In genomic region chr12:63668800-63669365, GRCh38 we compare ENCODE assay signal across 8 cellular contexts. TPM values are rescaled to one million over a fixed set of nuclear protein-coding genes. Genes with fewer than 3 reads are reported as not detected.
DNase-seq lines count a peak whose midpoint lies in the region; ATAC-seq and TF ChIP-seq lines count a peak whose summit lies in the region.
"Not testable (repeated sequence)": the region's sequence is repeated elsewhere in the genome, so short reads cannot be mapped to it uniquely, and the experiment has no call there.

No MANE protein-coding gene starts in this region.

- CTCF ChIA-PET in CD8-positive, alpha-beta T cell (lab: Charles Lee): interaction anchor here (1.3 kb wide), 2 partner anchors 133 to 586 kb away, joined by 3 to 5 read pairs; no protein-coding TSS in a partner anchor

- not testable (repeated sequence) for H3K9me3 ChIP-seq in CD8-positive, alpha-beta T cell (ENCODE audit: low read length); mucosa of rectum (ENCODE audit: control insufficient read depth in 2 of 2, low read length in 2 of 2)

- H3K4me1 ChIP-seq in CD8-positive, alpha-beta T cell (ENCODE audit: insufficient read depth, low read length); mucosa of rectum (ENCODE audit: control insufficient read depth in 2 of 2, insufficient read depth in 2 of 2, low read length in 2 of 2): not testable (repeated sequence)

- peak overlapping the region; percentile 72 for H3K27ac Mint-ChIP-seq in CD8-positive, alpha-beta T cell
- peak overlapping the region; percentile 62 for H3K27ac Mint-ChIP-seq in stimulated activated naive B cell treated with anti-CD40 and anti-IgM and Interleukin-4, amounts not matched to agents 10 μg/mL and 1 μg/mL and 100 μg/mL, for 72 hours

- TF ChIP-seq CTCF in CD8-positive, alpha-beta T cell (IDR thresholded peaks at IDR 0.05): not testable (repeated sequence)

- intact Hi-C loops in CD8-positive, alpha-beta T cell (cut with DNase I, micrococcal nuclease): loop anchor here in 1 of 2 experiments (1.0 kb wide), 3 partner anchors 110 to 587 kb away; partner anchors contain the start of genes KICS2 and RXYLT1

- not testable (repeated sequence) for H3K9ac ChIP-seq in mucosa of rectum (ENCODE audit: low read depth in 1 of 2, low read length in 2 of 2)

- DNase-seq in CD8-positive, alpha-beta T cell: peak in 1 of 7 experiments; percentile 50
- DNase-seq in astrocyte of the hippocampus (ENCODE audit: low read depth, low spot score): peak; percentile 61
- peak; percentile 38 for DNase-seq in glomerular visceral epithelial cell (ENCODE audit: extremely low spot score)
- DNase-seq in stimulated activated naive B cell treated with anti-CD40 and anti-IgM and Interleukin-4, amounts not matched to agents 10 μg/mL and 1 μg/mL and 100 μg/mL, for 72 hours: not testable (repeated sequence)

- peak overlapping the region; percentile 68 for H3K4me3 ChIP-seq in CD8-positive, alpha-beta T cell (ENCODE audit: low read depth, low read length)
- H3K4me3 ChIP-seq in mucosa of rectum (ENCODE audit: low read length in 2 of 2): peak overlapping the region; percentile 65

- H3K36me3 Mint-ChIP-seq in CD8-positive, alpha-beta T cell; stimulated activated naive B cell treated with anti-CD40 and anti-IgM and Interleukin-4, amounts not matched to agents 10 μg/mL and 1 μg/mL and 100 μg/mL, for 72 hours: not testable (repeated sequence)

- peaks cover 36% of the 10 kb centered on the region for H3K4me1 Mint-ChIP-seq in CD8-positive, alpha-beta T cell (ENCODE audit: low read depth)
- H3K4me1 Mint-ChIP-seq in stimulated activated naive B cell treated with anti-CD40 and anti-IgM and Interleukin-4, amounts not matched to agents 10 μg/mL and 1 μg/mL and 100 μg/mL, for 72 hours: peaks cover 13 to 30% of the 10 kb centered on the region in 2 donors

- H3K27me3 Mint-ChIP-seq in CD8-positive, alpha-beta T cell (ENCODE audit: low read depth): not testable (repeated sequence)
- peaks cover 21 to 30% of the 10 kb centered on the region in 2 donors for H3K27me3 Mint-ChIP-seq in stimulated activated naive B cell treated with anti-CD40 and anti-IgM and Interleukin-4, amounts not matched to agents 10 μg/mL and 1 μg/mL and 100 μg/mL, for 72 hours

- POLR2A ChIA-PET in CD8-positive, alpha-beta T cell (lab: Charles Lee): interaction anchor here (1.1 kb wide), 2 partner anchors 109 to 553 kb away, joined by 3 read pairs; partner anchors contain the start of gene KICS2

- peak overlapping the region; percentile 95 for H3K4me3 Mint-ChIP-seq in CD8-positive, alpha-beta T cell
- peak overlapping the region; percentile 92 to 93 for H3K4me3 Mint-ChIP-seq in stimulated activated naive B cell treated with anti-CD40 and anti-IgM and Interleukin-4, amounts not matched to agents 10 μg/mL and 1 μg/mL and 100 μg/mL, for 72 hours

- not testable (repeated sequence) for H3K9me3 Mint-ChIP-seq in CD8-positive, alpha-beta T cell; stimulated activated naive B cell treated with anti-CD40 and anti-IgM and Interleukin-4, amounts not matched to agents 10 μg/mL and 1 μg/mL and 100 μg/mL, for 72 hours

- H3K27ac ChIP-seq in CD8-positive, alpha-beta T cell (ENCODE audit: low read depth, low read length): peak overlapping the region; percentile 51
- peak overlapping the region in 1 of 2 donors; percentile 9 for H3K27ac ChIP-seq in mucosa of rectum (ENCODE audit: low read depth in 2 of 2, low read length in 2 of 2)

- ATAC-seq in CD8-positive, alpha-beta T cell: peak; percentile 65
- ATAC-seq in GM19468 (IDR thresholded peaks at IDR 0.05; ENCODE audit: extremely low read depth, unreplicated experiment) (peak; percentile 15), HG03565 (IDR thresholded peaks at IDR 0.05; ENCODE audit: unreplicated experiment) (peak; percentile 17), SK-N-SH treated with all-trans-retinoic acid at 6 μM for 48 hours (peak; percentile 68)
- peak; percentile 68 to 72 for ATAC-seq in stimulated activated naive B cell treated with anti-CD40 and anti-IgM and Interleukin-4, amounts not matched to agents 10 μg/mL and 1 μg/mL and 100 μg/mL, for 72 hours (replicated peaks)

- not testable (repeated sequence) for H3K27me3 ChIP-seq in CD8-positive, alpha-beta T cell (ENCODE audit: insufficient read depth, low read length); mucosa of rectum (ENCODE audit: control insufficient read depth in 2 of 2, insufficient read depth in 2 of 2, low read length in 2 of 2)

- not testable (repeated sequence) for H3K36me3 ChIP-seq in CD8-positive, alpha-beta T cell (ENCODE audit: insufficient read depth, low read length); mucosa of rectum (ENCODE audit: control insufficient read depth in 2 of 2, insufficient read depth in 2 of 2, low read length in 2 of 2)

RNA-seq across cellular contexts. Expression of gene DPY19L2, which starts 0.6 kb away (rescaled TPM):
- total RNA-seq in CD8-positive, alpha-beta T cell: 1 to 10 TPM; 3.4 to 3.6 TPM

Comparison
In these comparisons a context has a peak if more than half of its experiments do, and no peak if none do; other contexts are left out.
1. ATAC-seq: peak in every context shown above with its lines; median percentile 70 in stimulated activated naive B cell treated with anti-CD40 and anti-IgM and Interleukin-4, amounts not matched to agents 10 μg/mL and 1 μg/mL and 100 μg/mL, for 72 hours; 68 in SK-N-SH treated with all-trans-retinoic acid at 6 μM for 48 hours; 65 in CD8-positive, alpha-beta T cell; 17 in HG03565; 15 in GM19468.